ENCODE assay signal across 16 cellular contexts in genomic region chr12:73308079-73308478, GRCh38.
"Had no signal": no experiment of that assay in that cellular context is flagged by ENCODE, and none has a peak within 500 bp of the region (broad histone marks: within the 10 kb centered on the region; RNA-seq: fewer than 3 reads in every experiment).

No MANE protein-coding gene starts in this region.

- H3K27me3 ChIP-seq: esophagus muscularis mucosa, testis, upper lobe of left lung had no signal

- H3K9me3 ChIP-seq: esophagus muscularis mucosa, testis had no signal

- H3K4me3 ChIP-seq: smooth muscle cell, testis, upper lobe of left lung had no signal

- DNase-seq: activated CD4-positive, alpha-beta T cell treated with anti-CD3 and anti-CD28 coated beads, Interleukin-2, amount 50 U/mL, for 4 hours; activated CD4-positive, CD25-positive, alpha-beta regulatory T cell treated with anti-CD3 and anti-CD28 coated beads, Interleukin-2, amount 50 U/mL, for 72 hours; activated naive CD4-positive, alpha-beta T cell; activated naive CD8-positive, alpha-beta T cell treated with anti-CD3 and anti-CD28 coated beads, Interleukin-2, amount 10 ng/mL, durations not matched to agents 7 days and 5 days; activated T-cell treated with anti-CD3 and anti-CD28 coated beads for 4 hours; cortex of kidney; effector CD4-positive, alpha-beta T cell; hippocampal formation; kidney; right cardiac atrium; stimulated activated naive CD8-positive, alpha-beta T cell treated with anti-CD3 and anti-CD28 coated beads, Interleukin-15, amount 100 ng/mL, for 72 hours; T1000; testis; upper lobe of left lung had no signal

- H3K36me3 ChIP-seq: esophagus muscularis mucosa, upper lobe of left lung had no signal
